In the genomic region with DNA sequence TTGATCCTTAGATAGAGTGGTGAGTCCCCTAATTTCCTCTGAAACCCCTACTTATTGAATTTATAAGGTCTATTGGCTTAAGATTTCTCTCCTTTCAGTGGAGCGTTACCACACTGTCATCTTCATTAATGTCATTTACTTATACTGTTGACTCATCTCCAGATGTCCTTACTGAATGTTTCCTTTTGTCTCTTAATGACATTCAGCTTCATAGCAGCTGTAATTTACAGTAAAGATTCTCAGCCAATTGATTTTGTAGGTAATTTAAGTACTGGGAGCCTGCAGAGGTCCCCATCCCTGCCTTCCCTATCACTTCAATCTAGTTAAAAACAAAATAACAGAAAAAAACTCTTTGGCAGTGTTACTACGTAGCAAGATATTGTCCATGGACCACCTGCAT, we compare ENCODE assay signal across 21 cellular contexts. TPM values are rescaled to one million over a fixed set of nuclear protein-coding genes. Genes with fewer than 3 reads are reported as not detected.
"Had no signal": no experiment of that assay in that cellular context is flagged by ENCODE, and none has a peak within 500 bp of the region (broad histone marks: within the 10 kb centered on the region; RNA-seq: fewer than 3 reads in every experiment).

No MANE protein-coding gene starts in this region.

- ATAC-seq: activated CD8-positive, alpha-beta memory T cell treated with anti-CD3 and anti-CD28 coated beads, Interleukin-2, amount 10 ng/mL, durations not matched to agents 7 days and 5 days; foreskin keratinocyte; left lobe of liver; natural killer cell treated with Interleukin-12 subunit alpha and Interleukin-12 subunit beta and Interleukin-15 and Interleukin-18, amount 100 ng/mL, for 72 hours; sciatic nerve; stimulated activated effector memory CD8-positive, alpha-beta T cell treated with anti-CD3 and anti-CD28 coated beads, Interleukin-12 subunit alpha, Interleukin-12 subunit beta, amount 100 ng/mL, for 72 hours had no signal

- H3K9me3 Mint-ChIP-seq: activated naive CD4-positive, alpha-beta T cell treated with anti-CD3 and anti-CD28 coated beads for 36 hours; endodermal cell; mesothelial cell of epicardium; natural killer cell treated with Interleukin-12 subunit alpha and Interleukin-12 subunit beta and Interleukin-15 and Interleukin-18, amount 100 ng/mL, for 72 hours; stimulated activated effector memory CD8-positive, alpha-beta T cell treated with anti-CD3 and anti-CD28 coated beads, Interleukin-12 subunit alpha, Interleukin-12 subunit beta, amount 100 ng/mL, for 72 hours had no signal

- DNase-seq: activated CD4-positive, alpha-beta T cell treated with anti-CD3 and anti-CD28 coated beads for 1 hour; activated CD4-positive, alpha-beta T cell treated with anti-CD3 and anti-CD28 coated beads, Interleukin-2, amount 50 U/mL, for 48 hours; activated CD8-positive, alpha-beta memory T cell treated with anti-CD3 and anti-CD28 coated beads, Interleukin-2, amount 10 ng/mL, durations not matched to agents 7 days and 5 days; activated naive CD4-positive, alpha-beta T cell treated with anti-CD3 and anti-CD28 coated beads for 36 hours; aorta; brain microvascular endothelial cell; central memory CD4-positive, alpha-beta T cell; dorsolateral prefrontal cortex; endodermal cell; foreskin keratinocyte; stimulated activated CD4-positive, alpha-beta T cell treated with anti-CD3 and anti-CD28 coated beads, Interleukin-4, amount 100 ng/mL, for 1 hour; thyroid gland; WERI-Rb-1 had no signal

- H3K27ac Mint-ChIP-seq: activated CD8-positive, alpha-beta memory T cell treated with anti-CD3 and anti-CD28 coated beads, Interleukin-2, amount 10 ng/mL, durations not matched to agents 7 days and 5 days; activated naive CD4-positive, alpha-beta T cell treated with anti-CD3 and anti-CD28 coated beads for 36 hours; endodermal cell; mesothelial cell of epicardium; natural killer cell treated with Interleukin-12 subunit alpha and Interleukin-12 subunit beta and Interleukin-15 and Interleukin-18, amount 100 ng/mL, for 72 hours; stimulated activated effector memory CD8-positive, alpha-beta T cell treated with anti-CD3 and anti-CD28 coated beads, Interleukin-12 subunit alpha, Interleukin-12 subunit beta, amount 100 ng/mL, for 72 hours had no signal

- H3K4me3 Mint-ChIP-seq: activated CD8-positive, alpha-beta memory T cell treated with anti-CD3 and anti-CD28 coated beads, Interleukin-2, amount 10 ng/mL, durations not matched to agents 7 days and 5 days; activated naive CD4-positive, alpha-beta T cell treated with anti-CD3 and anti-CD28 coated beads for 36 hours; endodermal cell; mesothelial cell of epicardium; natural killer cell treated with Interleukin-12 subunit alpha and Interleukin-12 subunit beta and Interleukin-15 and Interleukin-18, amount 100 ng/mL, for 72 hours; stimulated activated effector memory CD8-positive, alpha-beta T cell treated with anti-CD3 and anti-CD28 coated beads, Interleukin-12 subunit alpha, Interleukin-12 subunit beta, amount 100 ng/mL, for 72 hours had no signal

- H3K4me1 Mint-ChIP-seq: endodermal cell had no signal

- H3K36me3 Mint-ChIP-seq: mesothelial cell of epicardium; natural killer cell treated with Interleukin-12 subunit alpha and Interleukin-12 subunit beta and Interleukin-15 and Interleukin-18, amount 100 ng/mL, for 72 hours had no signal

- H3K27me3 Mint-ChIP-seq: activated CD8-positive, alpha-beta memory T cell treated with anti-CD3 and anti-CD28 coated beads, Interleukin-2, amount 10 ng/mL, durations not matched to agents 7 days and 5 days; natural killer cell treated with Interleukin-12 subunit alpha and Interleukin-12 subunit beta and Interleukin-15 and Interleukin-18, amount 100 ng/mL, for 72 hours had no signal

RNA-seq across cellular contexts. Expression of a gene that starts 18.8 kb away (rescaled TPM):
- total RNA-seq: activated CD8-positive, alpha-beta memory T cell treated with anti-CD3 and anti-CD28 coated beads, Interleukin-2, amount 10 ng/mL, durations not matched to agents 7 days and 5 days; activated naive CD4-positive, alpha-beta T cell treated with anti-CD3 and anti-CD28 coated beads for 36 hours; endodermal cell; fibroblast of lung; left lobe of liver; natural killer cell treated with Interleukin-12 subunit alpha and Interleukin-12 subunit beta and Interleukin-15 and Interleukin-18, amount 100 ng/mL, for 72 hours; subcutaneous adipose tissue; thyroid gland; ureter had no signal

RNA-seq across cellular contexts. Expression of a gene that starts 35.9 kb away (rescaled TPM):
- total RNA-seq: natural killer cell treated with Interleukin-12 subunit alpha and Interleukin-12 subunit beta and Interleukin-15 and Interleukin-18, amount 100 ng/mL, for 72 hours had no signal
